Comparison of ENCODE assay signal across 8 cellular contexts in genomic region chr19:32971715-32972540, GRCh38. TPM values are rescaled to one million over a fixed set of nuclear protein-coding genes. Genes with fewer than 3 reads are reported as not detected.
A peak's percentile ranks its signal among the peaks of the same experiment; 100 is the strongest.
DNase-seq lines count a peak whose midpoint lies in the region; ATAC-seq and TF ChIP-seq lines count a peak whose summit lies in the region.

Gene CEP89 (minus strand): TSS chr19:32971958. CDS start chr19:32971874, 84 bp downstream.
A gene with protein sequence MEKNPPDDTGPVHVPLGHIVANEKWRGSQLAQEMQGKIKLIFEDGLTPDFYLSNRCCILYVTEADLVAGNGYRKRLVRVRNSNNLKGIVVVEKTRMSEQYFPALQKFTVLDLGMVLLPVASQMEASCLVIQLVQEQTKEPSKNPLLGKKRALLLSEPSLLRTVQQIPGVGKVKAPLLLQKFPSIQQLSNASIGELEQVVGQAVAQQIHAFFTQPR (plus strand): TSS chr19:32972242. CDS start chr19:32973197, 955 bp downstream.

- peak; percentile 80 for TF ChIP-seq POLR2A in GM19099 (IDR thresholded peaks at IDR 0.05; ENCODE audit: extremely low read depth, insufficient read length, low read depth)

- no peak for TF ChIP-seq CTCF in chondrocyte (IDR thresholded peaks at IDR 0.05)
- no peak for TF ChIP-seq CTCF in kidney epithelial cell (IDR thresholded peaks at IDR 0.05; ENCODE audit: insufficient read depth, low read length, poor library complexity, severe bottlenecking)

- peak within 1 kb of the TSS; percentile 98 for H3K27ac Mint-ChIP-seq in chondrocyte (ENCODE audit: unreplicated experiment)

- peak within 1 kb of the TSS; percentile 99 for H3K4me3 Mint-ChIP-seq in chondrocyte (ENCODE audit: unreplicated experiment)

- peaks cover 1% of the 10 kb centered on the region for H3K36me3 ChIP-seq in kidney epithelial cell (ENCODE audit: control insufficient read depth, insufficient read depth, low read length)

- peaks cover 15% of the 10 kb centered on the region for H3K4me1 Mint-ChIP-seq in chondrocyte (ENCODE audit: low read depth)

- peak within 1 kb of the TSS; percentile 70 for H3K4me3 ChIP-seq in kidney epithelial cell (ENCODE audit: low read depth, low read length)

- ATAC-seq in HG03378 (IDR thresholded peaks at IDR 0.05; ENCODE audit: unreplicated experiment) = peak; percentile 99

- H3K27me3 ChIP-seq in kidney epithelial cell (ENCODE audit: control insufficient read depth, insufficient read depth, low read length) = no peaks in the 10 kb centered on the region

- no peaks in the 10 kb centered on the region for H3K9me3 Mint-ChIP-seq in chondrocyte (ENCODE audit: low read depth)

- DNase-seq in AML-193 (lab: John Stamatoyannopoulos, UW) = peak; percentile 96 to 98
- peak; percentile 99 for DNase-seq in NCI-H446 treated with DMSO at 0.1 percent for 48 hours (lab: John Stamatoyannopoulos, UW)
- peak; percentile 96 for DNase-seq in activated CD4-positive, CD25-positive, alpha-beta regulatory T cell treated with anti-CD3 and anti-CD28 coated beads, Interleukin-2, amount 50 U/mL, for 72 hours
- DNase-seq in chondrocyte (ENCODE audit: low spot score) = peak; percentile 99
- peak; percentile 92 for DNase-seq in kidney epithelial cell (ENCODE audit: low read depth)
- DNase-seq in stimulated activated CD4-positive, alpha-beta T cell treated with anti-CD3 and anti-CD28 coated beads, Interleukin-15, amount 100 ng/mL, for 24 hours = peak; percentile 98

- H3K36me3 Mint-ChIP-seq in chondrocyte (ENCODE audit: low read depth) = peaks cover 4% of the 10 kb centered on the region

- no peaks in the 10 kb centered on the region for H3K27me3 Mint-ChIP-seq in chondrocyte (ENCODE audit: low read depth)

RNA-seq across cellular contexts. Expression of gene CEP89, which starts in this region (rescaled TPM):
- total RNA-seq in chondrocyte = 28.7 to 31.8 TPM (median 29.8 TPM) in 3 replicates
- 27.5 and 29.9 TPM in 2 replicates for total RNA-seq in kidney epithelial cell

RNA-seq across cellular contexts. Expression of the second gene that starts in this region (rescaled TPM):
- total RNA-seq in chondrocyte (3.2 to 5.4 TPM (median 5.1 TPM) in 3 replicates), kidney epithelial cell (1.4 and 1.7 TPM in 2 replicates)

Comparison
In these comparisons a context has a peak if more than half of its experiments do, and no peak if none do; other contexts are left out.
1. Peak in every context shown above with its lines: DNase-seq, ATAC-seq and H3K4me3 ChIP-seq.